ENCODE assay signal across 15 cellular contexts in genomic region chr4:69092190-69092589, GRCh38. TPM values are rescaled to one million over a fixed set of nuclear protein-coding genes. Genes with fewer than 3 reads are reported as not detected.
DNase-seq lines count a peak whose midpoint lies in the region; ATAC-seq and TF ChIP-seq lines count a peak whose summit lies in the region.
"Had no signal": no experiment of that assay in that cellular context is flagged by ENCODE, and none has a peak within 500 bp of the region (broad histone marks: within the 10 kb centered on the region; RNA-seq: fewer than 3 reads in every experiment).

No MANE protein-coding gene starts in this region.

- no peak for TF ChIP-seq CTCF in Caco-2 (IDR thresholded peaks at IDR 0.05; ENCODE audit: insufficient read depth in 1 of 2, low read depth in 1 of 2, low read length in 1 of 2, severe bottlenecking in 1 of 2, unreplicated experiment in 1 of 2)

- no peaks in the 10 kb centered on the region for H3K27me3 Mint-ChIP-seq in activated T-helper 17 cell treated with anti-CD3 and anti-CD28 coated beads, Interleukin-2, amount 50 U/mL, for 72 hours
- no peaks in the 10 kb centered on the region for H3K27me3 Mint-ChIP-seq in Caco-2 (ENCODE audit: insufficient read depth, unreplicated experiment)
- H3K27me3 Mint-ChIP-seq: activated CD4-positive, alpha-beta T cell treated with anti-CD3 and anti-CD28 coated beads for 36 hours; CD8-positive, alpha-beta memory T cell had no signal

- H3K27ac Mint-ChIP-seq in activated T-helper 17 cell treated with anti-CD3 and anti-CD28 coated beads, Interleukin-2, amount 50 U/mL, for 72 hours = no peak overlapping the region
- no peak overlapping the region for H3K27ac Mint-ChIP-seq in Caco-2 (ENCODE audit: unreplicated experiment)
- H3K27ac Mint-ChIP-seq: activated CD4-positive, alpha-beta T cell treated with anti-CD3 and anti-CD28 coated beads for 36 hours; CD8-positive, alpha-beta memory T cell had no signal

- intact Hi-C loops in Caco-2 (cut with micrococcal nuclease; ENCODE audit: unreplicated experiment) = loop anchor here (10.0 kb wide), 1 partner anchor 57 kb away; no protein-coding TSS in a partner anchor

- H3K4me1 Mint-ChIP-seq in activated T-helper 17 cell treated with anti-CD3 and anti-CD28 coated beads, Interleukin-2, amount 50 U/mL, for 72 hours = no peaks in the 10 kb centered on the region
- peaks cover 19% of the 10 kb centered on the region for H3K4me1 Mint-ChIP-seq in Caco-2 (ENCODE audit: low read depth, unreplicated experiment)
- H3K4me1 Mint-ChIP-seq: activated CD4-positive, alpha-beta T cell treated with anti-CD3 and anti-CD28 coated beads for 36 hours; CD8-positive, alpha-beta memory T cell had no signal

- peaks cover 22% of the 10 kb centered on the region for H3K4me1 ChIP-seq in Caco-2
- H3K4me1 ChIP-seq: gastrocnemius medialis had no signal

- H3K9me3 ChIP-seq in Caco-2 = peaks cover 8% of the 10 kb centered on the region
- H3K9me3 ChIP-seq: gastrocnemius medialis had no signal

- no peaks in the 10 kb centered on the region for H3K36me3 Mint-ChIP-seq in activated T-helper 17 cell treated with anti-CD3 and anti-CD28 coated beads, Interleukin-2, amount 50 U/mL, for 72 hours (ENCODE audit: low read depth)
- no peaks in the 10 kb centered on the region for H3K36me3 Mint-ChIP-seq in Caco-2 (ENCODE audit: insufficient read depth, unreplicated experiment)
- H3K36me3 Mint-ChIP-seq: CD8-positive, alpha-beta memory T cell had no signal

- BruUV-seq in Caco-2 (replicated peaks; lab: Mats Ljungman, UMichigan) = no TSS peak

- no peak for ATAC-seq in activated T-helper 17 cell treated with anti-CD3 and anti-CD28 coated beads, Interleukin-2, amount 50 U/mL, for 72 hours (replicated peaks)
- ATAC-seq: activated CD4-positive, alpha-beta T cell treated with anti-CD3 and anti-CD28 coated beads for 36 hours; gastrocnemius medialis had no signal

- POLR2A ChIA-PET in Caco-2 (lab: Charles Lee) = no interaction called here

- H3K9me3 Mint-ChIP-seq in activated T-helper 17 cell treated with anti-CD3 and anti-CD28 coated beads, Interleukin-2, amount 50 U/mL, for 72 hours = peaks cover 5% of the 10 kb centered on the region
- H3K9me3 Mint-ChIP-seq in Caco-2 (ENCODE audit: unreplicated experiment) = peaks cover 30% of the 10 kb centered on the region

- H3K4me3 Mint-ChIP-seq in activated T-helper 17 cell treated with anti-CD3 and anti-CD28 coated beads, Interleukin-2, amount 50 U/mL, for 72 hours = no peak overlapping the region
- H3K4me3 Mint-ChIP-seq in Caco-2 (ENCODE audit: unreplicated experiment) = no peak overlapping the region
- H3K4me3 Mint-ChIP-seq: activated CD4-positive, alpha-beta T cell treated with anti-CD3 and anti-CD28 coated beads for 36 hours; CD8-positive, alpha-beta memory T cell had no signal

- H3K36me3 ChIP-seq in Caco-2 (ENCODE audit: control insufficient read depth, insufficient read depth, low read length) = no peaks in the 10 kb centered on the region
- H3K36me3 ChIP-seq: gastrocnemius medialis had no signal

- no peaks in the 10 kb centered on the region for H3K27me3 ChIP-seq in Caco-2 (replicated peaks; ENCODE audit: control insufficient read depth, insufficient read depth, low read length)
- H3K27me3 ChIP-seq: gastrocnemius medialis had no signal

- H3K4me3 ChIP-seq in Caco-2 (ENCODE audit: low read depth, low read length) = no peak overlapping the region
- H3K4me3 ChIP-seq: gastrocnemius medialis had no signal

- DNase-seq in DMS153 treated with DMSO at 0.1 percent for 48 hours (lab: John Stamatoyannopoulos, UW; ENCODE audit: unreplicated experiment) = peak; percentile 64
- DNase-seq in NCI-H1105 treated with DMSO at 0.1 percent for 48 hours (lab: John Stamatoyannopoulos, UW) = peak; percentile 66
- peak; percentile 36 for DNase-seq in astrocyte of the hippocampus (ENCODE audit: low read depth, low spot score)
- peak; percentile 82 for DNase-seq in myocyte (ENCODE audit: low read depth)
- no peak for DNase-seq in iPS-NIHi7 (ENCODE audit: extremely low spot score)
- no peak for DNase-seq in Caco-2
- DNase-seq in hypothalamus (lab: John Stamatoyannopoulos, UW) = no peak
- DNase-seq: activated CD4-positive, alpha-beta T cell treated with anti-CD3 and anti-CD28 coated beads for 36 hours; CD8-positive, alpha-beta memory T cell; gastrocnemius medialis; KG1; NCI-H524 treated with DMSO at 0.1 percent for 48 hours; occipital lobe had no signal

- CTCF ChIA-PET in Caco-2 (lab: Charles Lee) = no interaction called here

RNA-seq across cellular contexts. Expression of gene UGT2B7, which starts 4.1 kb away (rescaled TPM):
- total RNA-seq in myocyte (0.43 and 1.5 TPM in 2 replicates), Caco-2 (2022) (1.7 and 3.0 TPM in 2 replicates)
- 0.53 TPM for polyA plus RNA-seq in myocyte (2012)
- total RNA-seq in activated T-helper 17 cell treated with anti-CD3 and anti-CD28 coated beads, Interleukin-2, amount 50 U/mL, for 72 hours = not detected
- total RNA-seq: activated CD4-positive, alpha-beta T cell treated with anti-CD3 and anti-CD28 coated beads for 36 hours; CD8-positive, alpha-beta memory T cell; H1; occipital lobe had no signal
- polyA plus RNA-seq: CD8-positive, alpha-beta memory T cell; H1 had no signal

Comparison
In these comparisons a context has a peak if more than half of its experiments do, and no peak if none do; other contexts are left out.
1. DNase-seq: peak in DMS153 treated with DMSO at 0.1 percent for 48 hours (single experiment), NCI-H1105 treated with DMSO at 0.1 percent for 48 hours (single experiment), astrocyte of the hippocampus (single experiment) and myocyte (single experiment); none in iPS-NIHi7 (single experiment), Caco-2 (0 of 2) and hypothalamus (0 of 51).